ENCODE assay signal across 15 cellular contexts in the genomic region with DNA sequence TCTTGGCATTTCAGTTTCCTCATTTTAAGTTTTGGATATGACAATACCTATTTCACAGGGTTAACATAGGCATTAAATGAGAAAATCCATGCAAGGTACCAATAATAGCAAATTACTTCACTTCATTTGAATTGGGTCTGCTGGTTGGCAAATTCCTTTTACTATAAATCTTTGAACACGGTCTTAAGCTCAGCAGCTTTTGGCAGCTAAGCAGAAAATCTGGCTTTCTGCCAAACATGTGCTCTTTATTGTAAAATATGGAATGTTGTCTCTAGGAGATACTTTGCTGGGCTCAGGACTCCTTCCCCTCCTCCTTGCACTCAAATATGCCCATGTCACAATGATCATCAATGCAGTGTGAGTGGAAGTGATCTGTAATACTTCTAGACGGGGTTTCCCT. TPM values are rescaled to one million over a fixed set of nuclear protein-coding genes. Genes with fewer than 3 reads are reported as not detected.
DNase-seq lines count a peak whose midpoint lies in the region; ATAC-seq and TF ChIP-seq lines count a peak whose summit lies in the region.
"Had no signal": no experiment of that assay in that cellular context is flagged by ENCODE, and none has a peak within 500 bp of the region (broad histone marks: within the 10 kb centered on the region; RNA-seq: fewer than 3 reads in every experiment).

No MANE protein-coding gene starts in this region.

- no peaks in the 10 kb centered on the region for H3K4me1 Mint-ChIP-seq in CD8-positive, alpha-beta T cell (ENCODE audit: low read depth)

- peak overlapping the region; percentile 65 for H3K4me3 ChIP-seq in SK-N-MC
- no peak overlapping the region for H3K4me3 ChIP-seq in CD8-positive, alpha-beta T cell (ENCODE audit: low read depth, low read length)
- H3K4me3 ChIP-seq: ovary had no signal

- DNase-seq in EL (peak; percentile 71), LoVo (ENCODE audit: low spot score) (peak; percentile 35), SK-N-MC (ENCODE audit: low read depth, low spot score) (peak; percentile 94), foreskin melanocyte (peak; percentile 32), AG08396 (ENCODE audit: low spot score) (no peak), COLO829 (ENCODE audit: low spot score) (no peak)
- no peak for DNase-seq in CD8-positive, alpha-beta T cell
- no peak for DNase-seq in stimulated activated naive CD4-positive, alpha-beta T cell (lab: John Stamatoyannopoulos, UW)
- DNase-seq: activated CD4-positive, alpha-beta T cell treated with anti-CD3 and anti-CD28 coated beads, Interleukin-2, amount 50 U/mL, for 48 hours; NCI-H146; ovary had no signal

- POLR2A ChIA-PET in CD8-positive, alpha-beta T cell (lab: Charles Lee) = no interaction called here

- CTCF ChIA-PET in CD8-positive, alpha-beta T cell (lab: Charles Lee) = no interaction called here

- no peak overlapping the region for H3K27ac Mint-ChIP-seq in CD8-positive, alpha-beta T cell
- H3K27ac Mint-ChIP-seq: activated naive CD8-positive, alpha-beta T cell had no signal

- intact Hi-C loops in CD8-positive, alpha-beta T cell (cut with DNase I, micrococcal nuclease) = no loop called here

- H3K9ac ChIP-seq in SK-N-MC (ENCODE audit: insufficient read length) = peak overlapping the region; percentile 42

- H3K27ac ChIP-seq in SK-N-MC = peak overlapping the region; percentile 85
- H3K27ac ChIP-seq in CD8-positive, alpha-beta T cell (ENCODE audit: low read depth, low read length) = no peak overlapping the region
- H3K27ac ChIP-seq: epithelial cell of prostate, ovary had no signal

- no peaks in the 10 kb centered on the region for H3K36me3 ChIP-seq in SK-N-MC (ENCODE audit: insufficient read depth, low read length)
- H3K36me3 ChIP-seq in CD8-positive, alpha-beta T cell (ENCODE audit: insufficient read depth, low read length) = no peaks in the 10 kb centered on the region
- H3K36me3 ChIP-seq: ovary had no signal

- H3K36me3 Mint-ChIP-seq in CD8-positive, alpha-beta T cell = no peaks in the 10 kb centered on the region
- H3K36me3 Mint-ChIP-seq: activated naive CD8-positive, alpha-beta T cell had no signal

- H3K4me3 Mint-ChIP-seq in CD8-positive, alpha-beta T cell = no peak overlapping the region
- H3K4me3 Mint-ChIP-seq: activated naive CD8-positive, alpha-beta T cell had no signal

- peaks cover 7% of the 10 kb centered on the region for H3K27me3 Mint-ChIP-seq in CD8-positive, alpha-beta T cell (ENCODE audit: low read depth)

- H3K4me1 ChIP-seq in CD8-positive, alpha-beta T cell (ENCODE audit: insufficient read depth, low read length) = no peaks in the 10 kb centered on the region

- H3K27me3 ChIP-seq in CD8-positive, alpha-beta T cell (ENCODE audit: insufficient read depth, low read length) = no peaks in the 10 kb centered on the region
- H3K27me3 ChIP-seq: ovary had no signal

- no peaks in the 10 kb centered on the region for H3K9me3 ChIP-seq in SK-N-MC (ENCODE audit: low read depth, low read length)
- no peaks in the 10 kb centered on the region for H3K9me3 ChIP-seq in CD8-positive, alpha-beta T cell (ENCODE audit: low read length)
- H3K9me3 ChIP-seq: ovary had no signal

- ATAC-seq in CD8-positive, alpha-beta T cell = no peak

- TF ChIP-seq CTCF in CD8-positive, alpha-beta T cell (IDR thresholded peaks at IDR 0.05) = no peak

- H3K9me3 Mint-ChIP-seq in CD8-positive, alpha-beta T cell = no peaks in the 10 kb centered on the region

RNA-seq across cellular contexts. Expression of a gene that starts 16.8 kb away (rescaled TPM):
- total RNA-seq in CD8-positive, alpha-beta T cell = not detected
- total RNA-seq: kidney epithelial cell, ovary, ureter had no signal

RNA-seq across cellular contexts. Expression of a gene that starts 24.9 kb away (rescaled TPM):
- not detected for total RNA-seq in CD8-positive, alpha-beta T cell
- total RNA-seq: kidney epithelial cell, ureter had no signal

Comparison
In these comparisons a context has a peak if more than half of its experiments do, and no peak if none do; other contexts are left out.
1. DNase-seq: peak in EL (single experiment), LoVo (single experiment), SK-N-MC (single experiment) and foreskin melanocyte (single experiment); none in CD8-positive, alpha-beta T cell (0 of 7), AG08396 (single experiment), COLO829 (single experiment) and stimulated activated naive CD4-positive, alpha-beta T cell (0 of 6).